ENCODE assay signal across 17 cellular contexts in the genomic region with DNA sequence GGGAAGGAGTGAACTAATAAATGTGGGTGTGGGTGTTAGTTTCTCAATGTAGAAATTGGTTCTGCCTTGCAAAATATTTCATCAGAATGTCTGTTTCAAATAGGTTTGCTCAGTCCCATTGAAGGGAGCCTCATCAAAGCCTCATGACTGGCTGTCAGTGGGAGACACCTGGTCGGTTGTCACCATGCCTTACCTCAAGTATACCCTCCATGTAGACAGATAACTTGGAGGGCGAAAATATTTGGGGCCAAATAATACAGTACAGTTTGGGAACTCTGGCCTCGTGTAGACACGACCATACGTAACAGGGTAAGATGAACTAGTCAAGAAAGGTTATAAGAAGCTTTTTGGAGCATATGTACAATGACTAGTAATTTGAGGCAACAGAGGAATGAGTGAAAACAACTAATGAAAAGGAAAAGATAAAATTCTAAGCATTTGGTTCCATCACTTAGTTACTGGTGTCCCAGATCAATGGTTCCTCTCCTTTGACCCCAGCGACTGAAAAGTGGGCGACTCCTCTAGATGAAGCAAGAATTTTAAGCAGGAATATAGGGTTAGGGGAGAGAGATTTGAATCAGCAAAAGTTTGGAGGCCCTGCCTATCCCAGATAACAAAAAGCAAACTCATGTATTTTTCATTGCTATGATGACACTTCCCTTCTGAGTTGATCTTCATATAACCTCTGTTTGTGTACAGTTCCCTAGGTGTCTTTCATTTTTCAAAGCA.
"Had no signal": no experiment of that assay in that cellular context is flagged by ENCODE, and none has a peak within 500 bp of the region (broad histone marks: within the 10 kb centered on the region; RNA-seq: fewer than 3 reads in every experiment).

No MANE protein-coding gene starts in this region.

- H3K27me3 ChIP-seq: foreskin keratinocyte, right atrium auricular region, tibial artery, vagina had no signal

- ATAC-seq: activated CD8-positive, alpha-beta T cell treated with anti-CD3 and anti-CD28 coated beads for 36 hours; activated T-cell treated with anti-CD3 and anti-CD28 coated beads, Interleukin-2, amount 50 U/mL, for 72 hours; foreskin keratinocyte; natural killer cell treated with Interleukin-12 subunit alpha and Interleukin-12 subunit beta and Interleukin-15 and Interleukin-18, amount 100 ng/mL, for 72 hours; stimulated activated memory B cell treated with anti-CD40 and anti-IgM and Interleukin-4, amounts not matched to agents 10 μg/mL and 1 μg/mL and 100 μg/mL, for 72 hours had no signal

- H3K9me3 ChIP-seq: right atrium auricular region, tibial artery, vagina had no signal

- H3K36me3 ChIP-seq: right atrium auricular region, tibial artery, vagina had no signal

- H3K4me3 ChIP-seq: right atrium auricular region, tibial artery, vagina had no signal

- DNase-seq: activated B cell treated with CpG ODN at 0.5 μM for 24 hours; activated CD4-positive, alpha-beta T cell treated with anti-CD3 and anti-CD28 coated beads for 48 hours; activated CD8-positive, alpha-beta T cell treated with anti-CD3 and anti-CD28 coated beads for 36 hours; activated naive CD8-positive, alpha-beta T cell treated with anti-CD3 and anti-CD28 coated beads for 36 hours; activated T-cell treated with anti-CD3 and anti-CD28 coated beads, Interleukin-2, amount 50 U/mL, for 72 hours; amygdala; cerebellar nuclear complex; effector memory CD4-positive, alpha-beta T cell; foreskin keratinocyte; glutamatergic neuron; occipital lobe; stimulated activated CD4-positive, alpha-beta T cell treated with anti-CD3 and anti-CD28 coated beads, Interleukin-2, amount 100 ng/mL, for 48 hours; tibial artery had no signal

- H3K27ac ChIP-seq: foreskin keratinocyte, right atrium auricular region, tibial artery, vagina had no signal
